Comparison of ENCODE assay signal across 25 cellular contexts in genomic region chr9:124215551-124215910, GRCh38. TPM values are rescaled to one million over a fixed set of nuclear protein-coding genes. Genes with fewer than 3 reads are reported as not detected.
A peak's percentile ranks its signal among the peaks of the same experiment; 100 is the strongest.
DNase-seq lines count a peak whose midpoint lies in the region; ATAC-seq and TF ChIP-seq lines count a peak whose summit lies in the region.
"Had no signal": no experiment of that assay in that cellular context is flagged by ENCODE, and none has a peak within 500 bp of the region (broad histone marks: within the 10 kb centered on the region; RNA-seq: fewer than 3 reads in every experiment).

No MANE protein-coding gene starts in this region.

- H3K9me3 Mint-ChIP-seq in activated CD4-positive, alpha-beta T cell treated with anti-CD3 and anti-CD28 coated beads, Interleukin-2, amount 10 ng/mL, durations not matched to agents 24 days and 14 days: no peaks in the 10 kb centered on the region
- no peaks in the 10 kb centered on the region for H3K9me3 Mint-ChIP-seq in activated CD4-positive, alpha-beta memory T cell treated with anti-CD3 and anti-CD28 coated beads for 36 hours
- no peaks in the 10 kb centered on the region for H3K9me3 Mint-ChIP-seq in endodermal cell
- no peaks in the 10 kb centered on the region for H3K9me3 Mint-ChIP-seq in stimulated activated memory B cell treated with anti-CD40 and anti-IgM and Interleukin-4, amounts not matched to agents 10 μg/mL and 1 μg/mL and 100 μg/mL, for 72 hours
- H3K9me3 Mint-ChIP-seq: stimulated activated naive CD8-positive, alpha-beta T cell treated with anti-CD3 and anti-CD28 coated beads, Interleukin-15, amount 100 ng/mL, for 72 hours had no signal

- no peaks in the 10 kb centered on the region for H3K36me3 Mint-ChIP-seq in activated CD4-positive, alpha-beta T cell treated with anti-CD3 and anti-CD28 coated beads, Interleukin-2, amount 10 ng/mL, durations not matched to agents 24 days and 14 days (ENCODE audit: low read depth)
- H3K36me3 Mint-ChIP-seq in activated CD4-positive, alpha-beta memory T cell treated with anti-CD3 and anti-CD28 coated beads for 36 hours: no peaks in the 10 kb centered on the region
- H3K36me3 Mint-ChIP-seq in endodermal cell (ENCODE audit: low read depth): no peaks in the 10 kb centered on the region
- no peaks in the 10 kb centered on the region for H3K36me3 Mint-ChIP-seq in stimulated activated memory B cell treated with anti-CD40 and anti-IgM and Interleukin-4, amounts not matched to agents 10 μg/mL and 1 μg/mL and 100 μg/mL, for 72 hours

- no peaks in the 10 kb centered on the region for H3K4me1 ChIP-seq in endodermal cell (ENCODE audit: control insufficient read depth, insufficient read depth, low read length)

- H3K9me3 ChIP-seq in endodermal cell (ENCODE audit: control insufficient read depth, low read length): no peaks in the 10 kb centered on the region
- H3K9me3 ChIP-seq: mucosa of descending colon, psoas muscle, transverse colon had no signal

- WGBS in endodermal cell (ENCODE audit: insufficient coverage in 1 of 2, insufficient read length in 1 of 2), 2 experiments: 80% methylated on average over 2 to 4 of the region's 4 CpGs

- CTCF ChIA-PET in activated CD4-positive, alpha-beta memory T cell treated with anti-CD3 and anti-CD28 coated beads for 36 hours (lab: Charles Lee): interaction anchor here (1.2 to 2.6 kb wide), 2 partner anchors 14 to 88 kb away, joined by 6 to 12 read pairs; no protein-coding TSS in a partner anchor

- in situ Hi-C loops in G401 (cut with HindIII; ENCODE audit: low sequenced_read_pairs): no loop called here

- no peaks in the 10 kb centered on the region for H3K36me3 ChIP-seq in endodermal cell (ENCODE audit: control insufficient read depth, insufficient read depth, low read length)
- H3K36me3 ChIP-seq: transverse colon had no signal

- no peak overlapping the region for H3K4me3 ChIP-seq in endodermal cell (ENCODE audit: low read length)
- H3K4me3 ChIP-seq: mucosa of descending colon, psoas muscle, transverse colon had no signal

- H3K9ac ChIP-seq in endodermal cell (ENCODE audit: extremely low read depth, low read length, poor library complexity, severe bottlenecking): no peak overlapping the region

- H3K4me1 Mint-ChIP-seq in activated CD4-positive, alpha-beta T cell treated with anti-CD3 and anti-CD28 coated beads, Interleukin-2, amount 10 ng/mL, durations not matched to agents 24 days and 14 days: peaks cover 69% of the 10 kb centered on the region
- peaks cover 77% of the 10 kb centered on the region for H3K4me1 Mint-ChIP-seq in activated CD4-positive, alpha-beta memory T cell treated with anti-CD3 and anti-CD28 coated beads for 36 hours (ENCODE audit: low read depth)
- H3K4me1 Mint-ChIP-seq in endodermal cell: no peaks in the 10 kb centered on the region
- peaks cover 89% of the 10 kb centered on the region for H3K4me1 Mint-ChIP-seq in stimulated activated memory B cell treated with anti-CD40 and anti-IgM and Interleukin-4, amounts not matched to agents 10 μg/mL and 1 μg/mL and 100 μg/mL, for 72 hours

- peak overlapping the region; percentile 93 for H3K27ac Mint-ChIP-seq in activated CD4-positive, alpha-beta T cell treated with anti-CD3 and anti-CD28 coated beads, Interleukin-2, amount 10 ng/mL, durations not matched to agents 24 days and 14 days
- no peak overlapping the region for H3K27ac Mint-ChIP-seq in activated CD4-positive, alpha-beta memory T cell treated with anti-CD3 and anti-CD28 coated beads for 36 hours
- no peak overlapping the region for H3K27ac Mint-ChIP-seq in endodermal cell
- peak overlapping the region; percentile 94 for H3K27ac Mint-ChIP-seq in stimulated activated memory B cell treated with anti-CD40 and anti-IgM and Interleukin-4, amounts not matched to agents 10 μg/mL and 1 μg/mL and 100 μg/mL, for 72 hours
- H3K27ac Mint-ChIP-seq: stimulated activated naive CD8-positive, alpha-beta T cell treated with anti-CD3 and anti-CD28 coated beads, Interleukin-15, amount 100 ng/mL, for 72 hours had no signal

- ATAC-seq in stimulated activated memory B cell treated with anti-CD40 and anti-IgM and Interleukin-4, amounts not matched to agents 10 μg/mL and 1 μg/mL and 100 μg/mL, for 72 hours: no peak
- ATAC-seq: left ventricle myocardium superior, mucosa of descending colon, psoas muscle, Right ventricle myocardium inferior had no signal

- TF ChIP-seq CTCF in endodermal cell (conservative IDR thresholded peaks at IDR 0.05): no peak

- POLR2A ChIA-PET in activated CD4-positive, alpha-beta memory T cell treated with anti-CD3 and anti-CD28 coated beads for 36 hours (lab: Charles Lee): interaction anchor here (1.0 kb wide), 1 partner anchor 12 kb away, joined by 3 read pairs; no protein-coding TSS in a partner anchor

- H3K4me3 Mint-ChIP-seq in activated CD4-positive, alpha-beta T cell treated with anti-CD3 and anti-CD28 coated beads, Interleukin-2, amount 10 ng/mL, durations not matched to agents 24 days and 14 days: no peak overlapping the region
- H3K4me3 Mint-ChIP-seq in activated CD4-positive, alpha-beta memory T cell treated with anti-CD3 and anti-CD28 coated beads for 36 hours: no peak overlapping the region
- no peak overlapping the region for H3K4me3 Mint-ChIP-seq in endodermal cell
- H3K4me3 Mint-ChIP-seq in stimulated activated memory B cell treated with anti-CD40 and anti-IgM and Interleukin-4, amounts not matched to agents 10 μg/mL and 1 μg/mL and 100 μg/mL, for 72 hours: no peak overlapping the region

- no peak overlapping the region for H3K27ac ChIP-seq in endodermal cell (ENCODE audit: low read depth, low read length)
- H3K27ac ChIP-seq: psoas muscle had no signal

- H3K27me3 Mint-ChIP-seq in activated CD4-positive, alpha-beta T cell treated with anti-CD3 and anti-CD28 coated beads, Interleukin-2, amount 10 ng/mL, durations not matched to agents 24 days and 14 days: no peaks in the 10 kb centered on the region
- no peaks in the 10 kb centered on the region for H3K27me3 Mint-ChIP-seq in activated CD4-positive, alpha-beta memory T cell treated with anti-CD3 and anti-CD28 coated beads for 36 hours
- no peaks in the 10 kb centered on the region for H3K27me3 Mint-ChIP-seq in endodermal cell (ENCODE audit: insufficient read depth)
- H3K27me3 Mint-ChIP-seq in stimulated activated memory B cell treated with anti-CD40 and anti-IgM and Interleukin-4, amounts not matched to agents 10 μg/mL and 1 μg/mL and 100 μg/mL, for 72 hours: no peaks in the 10 kb centered on the region

- H3K27me3 ChIP-seq in endodermal cell (ENCODE audit: control insufficient read depth, insufficient read depth, low read length, poor library complexity, severe bottlenecking): no peaks in the 10 kb centered on the region
- H3K27me3 ChIP-seq: transverse colon had no signal

- intact Hi-C loops in activated CD4-positive, alpha-beta T cell treated with anti-CD3 and anti-CD28 coated beads, Interleukin-2, amount 10 ng/mL, durations not matched to agents 24 days and 14 days (cut with micrococcal nuclease): no loop called here
- intact Hi-C loops in activated CD4-positive, alpha-beta memory T cell treated with anti-CD3 and anti-CD28 coated beads for 36 hours (cut with micrococcal nuclease): no loop called here

- no peak for DNase-seq in activated CD4-positive, alpha-beta T cell treated with anti-CD3 and anti-CD28 coated beads, Interleukin-2, amount 10 ng/mL, durations not matched to agents 24 days and 14 days
- no peak for DNase-seq in activated CD4-positive, alpha-beta T cell treated with anti-CD3 and anti-CD28 coated beads for 1 hour
- peak; percentile 5 for DNase-seq in activated CD4-positive, alpha-beta memory T cell treated with anti-CD3 and anti-CD28 coated beads for 36 hours
- DNase-seq in endodermal cell: peak; percentile 21
- DNase-seq in DMS114 treated with DMSO at 0.1 percent for 48 hours (lab: John Stamatoyannopoulos, UW; ENCODE audit: unreplicated experiment): no peak
- DNase-seq in stimulated activated CD4-positive, alpha-beta T cell treated with anti-CD3 and anti-CD28 coated beads, Interleukin-4, amount 100 ng/mL, for 1 hour: no peak
- DNase-seq in G401 (ENCODE audit: low spot score): no peak
- DNase-seq: 8988T; activated CD4-positive, alpha-beta T cell treated with anti-CD3 and anti-CD28 coated beads for 4 hours; activated naive CD4-positive, alpha-beta T cell treated with anti-CD3 and anti-CD28 coated beads, Interleukin-2, amount 50 U/mL, for 16 hours; AML-193; caudate nucleus; DMS79 treated with DMSO at 0.1 percent for 48 hours; hippocampal formation; left ventricle myocardium superior; mucosa of descending colon; NCI-H1048; NCI-H187 treated with DMSO at 0.1 percent for 48 hours; NCI-H748 treated with DMSO at 0.1 percent for 48 hours; stimulated activated CD4-positive, alpha-beta T cell treated with anti-CD3 and anti-CD28 coated beads, Interleukin-2, amount 100 ng/mL, for 24 hours; transverse colon had no signal

RNA-seq across cellular contexts. Expression of gene NEK6, which starts 42.2 kb away (rescaled TPM):
- total RNA-seq in activated CD4-positive, alpha-beta T cell treated with anti-CD3 and anti-CD28 coated beads, Interleukin-2, amount 10 ng/mL, durations not matched to agents 24 days and 14 days: 26.4 and 32.5 TPM in 2 replicates
- 10 to 100 TPM; 16.1 to 18.8 TPM for total RNA-seq in activated CD4-positive, alpha-beta memory T cell treated with anti-CD3 and anti-CD28 coated beads for 36 hours
- 10 to 100 TPM; 17.1 to 32.5 TPM for total RNA-seq in endodermal cell
- polyA plus RNA-seq in endodermal cell (2013, experiment 1 of 2): 18.7 TPM
- 19.7 TPM for polyA plus RNA-seq in endodermal cell (2013, experiment 2 of 2)
- 26.6 and 41.2 TPM in 2 replicates for total RNA-seq in G401 (2014; rRNA removed; shearing (Covaris generic))

Comparison
In these comparisons a context has a peak if more than half of its experiments do, and no peak if none do; other contexts are left out.
1. DNase-seq: peak in activated CD4-positive, alpha-beta memory T cell treated with anti-CD3 and anti-CD28 coated beads for 36 hours (single experiment) and endodermal cell (single experiment); none in activated CD4-positive, alpha-beta T cell treated with anti-CD3 and anti-CD28 coated beads, Interleukin-2, amount 10 ng/mL, durations not matched to agents 24 days and 14 days (single experiment), activated CD4-positive, alpha-beta T cell treated with anti-CD3 and anti-CD28 coated beads for 1 hour (single experiment), DMS114 treated with DMSO at 0.1 percent for 48 hours (single experiment), stimulated activated CD4-positive, alpha-beta T cell treated with anti-CD3 and anti-CD28 coated beads, Interleukin-4, amount 100 ng/mL, for 1 hour (single experiment) and G401 (single experiment).
2. H3K27ac Mint-ChIP-seq: peak in activated CD4-positive, alpha-beta T cell treated with anti-CD3 and anti-CD28 coated beads, Interleukin-2, amount 10 ng/mL, durations not matched to agents 24 days and 14 days (single experiment) and stimulated activated memory B cell treated with anti-CD40 and anti-IgM and Interleukin-4, amounts not matched to agents 10 μg/mL and 1 μg/mL and 100 μg/mL, for 72 hours (single experiment); none in activated CD4-positive, alpha-beta memory T cell treated with anti-CD3 and anti-CD28 coated beads for 36 hours (single experiment) and endodermal cell (single experiment).